Comparison of ENCODE assay signal across 8 cellular contexts in genomic region chr1:36397083-36397377, GRCh38. TPM values are rescaled to one million over a fixed set of nuclear protein-coding genes. Genes with fewer than 3 reads are reported as not detected.
DNase-seq lines count a peak whose midpoint lies in the region; ATAC-seq and TF ChIP-seq lines count a peak whose summit lies in the region.

No MANE protein-coding gene starts in this region.

- ATAC-seq in Right ventricle myocardium inferior, result peak; percentile 41
- peak; percentile 42 for ATAC-seq in gastroesophageal sphincter

- no peak for TF ChIP-seq EP300 in gastroesophageal sphincter (IDR thresholded peaks at IDR 0.05)
- no peak for TF ChIP-seq EP300 in sigmoid colon (IDR thresholded peaks at IDR 0.05)

- peak overlapping the region; percentile 96 for H3K4me3 Mint-ChIP-seq in T-helper 1 cell treated with Interleukin-12 subunit alpha and Interleukin-12 subunit beta and Interleukin-4 antibody, amounts not matched to agents 30 μg/mL and 1 μg/mL, for 36 hours

- H3K36me3 ChIP-seq in gastroesophageal sphincter, result peaks cover 0 to 23% of the 10 kb centered on the region in 2 donors
- H3K36me3 ChIP-seq in sigmoid colon, result peaks cover 5 to 21% (median 18%) of the 10 kb centered on the region in 4 donors

- TF ChIP-seq CTCF in gastroesophageal sphincter (IDR thresholded peaks at IDR 0.05), result no peak
- no peak for TF ChIP-seq CTCF in sigmoid colon (IDR thresholded peaks at IDR 0.05)

- peak overlapping the region; percentile 97 for H3K27ac Mint-ChIP-seq in T-helper 1 cell treated with Interleukin-12 subunit alpha and Interleukin-12 subunit beta and Interleukin-4 antibody, amounts not matched to agents 30 μg/mL and 1 μg/mL, for 36 hours

- no peaks in the 10 kb centered on the region for H3K27me3 Mint-ChIP-seq in T-helper 1 cell treated with Interleukin-12 subunit alpha and Interleukin-12 subunit beta and Interleukin-4 antibody, amounts not matched to agents 30 μg/mL and 1 μg/mL, for 36 hours (ENCODE audit: low read depth)

- H3K4me1 ChIP-seq in gastroesophageal sphincter (peaks cover 0 to 41% (median 6%) of the 10 kb centered on the region in 3 donors), sigmoid colon (peaks cover 0 to 29% (median 15%) of the 10 kb centered on the region in 4 donors)

- H3K4me3 ChIP-seq in gastroesophageal sphincter (peak overlapping the region; percentile 69 to 79), sigmoid colon (peak overlapping the region; percentile 67 to 99 (median 94))

- DNase-seq in Right ventricle myocardium inferior (ENCODE audit: missing footprints) (no peak), cardiac septum (ENCODE audit: low spot score) (no peak), sigmoid colon (no peak), NCI-H1436 (lab: John Stamatoyannopoulos, UW) (no peak), NCI-H128 (lab: John Stamatoyannopoulos, UW; ENCODE audit: unreplicated experiment) (no peak), GM03348 (ENCODE audit: low spot score) (no peak)

- intact Hi-C loops in Right ventricle myocardium inferior (cut with DNase I), result loop anchor here (1.0 kb wide), 1 partner anchor 10 kb away; no protein-coding TSS in a partner anchor
- intact Hi-C loops in cardiac septum (cut with DNase I), result no loop called here
- intact Hi-C loops in sigmoid colon (cut with DNase I), result loop anchor here (1.0 kb wide), 1 partner anchor 11 kb away; no protein-coding TSS in a partner anchor

- H3K9me3 Mint-ChIP-seq in T-helper 1 cell treated with Interleukin-12 subunit alpha and Interleukin-12 subunit beta and Interleukin-4 antibody, amounts not matched to agents 30 μg/mL and 1 μg/mL, for 36 hours, result no peaks in the 10 kb centered on the region

- TF ChIP-seq POLR2A in gastroesophageal sphincter (IDR thresholded peaks at IDR 0.05) (no peak), sigmoid colon (IDR thresholded peaks at IDR 0.05) (no peak)

- peaks cover 15% of the 10 kb centered on the region for H3K36me3 Mint-ChIP-seq in T-helper 1 cell treated with Interleukin-12 subunit alpha and Interleukin-12 subunit beta and Interleukin-4 antibody, amounts not matched to agents 30 μg/mL and 1 μg/mL, for 36 hours (ENCODE audit: low read depth)

- WGBS in gastroesophageal sphincter (ENCODE audit: low coverage in 1 of 2), 2 donors, result no CpG with 5 or more reads among the region's 5 CpGs
- WGBS in sigmoid colon, 2 donors, result 3 to 6% methylated on average over 5 of the region's 5 CpGs

- H3K9me3 ChIP-seq in gastroesophageal sphincter (no peaks in the 10 kb centered on the region), sigmoid colon (no peaks in the 10 kb centered on the region)

- H3K4me1 Mint-ChIP-seq in T-helper 1 cell treated with Interleukin-12 subunit alpha and Interleukin-12 subunit beta and Interleukin-4 antibody, amounts not matched to agents 30 μg/mL and 1 μg/mL, for 36 hours (ENCODE audit: low read depth), result peaks cover 28% of the 10 kb centered on the region

- H3K27ac ChIP-seq in gastroesophageal sphincter (peak overlapping the region; percentile 85 to 98 (median 97)), sigmoid colon (peak overlapping the region; percentile 92 to 98 (median 98))

- H3K27me3 ChIP-seq in gastroesophageal sphincter (no peaks in the 10 kb centered on the region), sigmoid colon (no peaks in the 10 kb centered on the region)

RNA-seq across cellular contexts. Expression of gene LSM10, which starts 0.7 kb away (rescaled TPM):
- total RNA-seq in Right ventricle myocardium inferior (59.3 TPM), cardiac septum (52.7 TPM), gastroesophageal sphincter (10 to 100 TPM; 39.5 to 50.2 (median 47.3) TPM), sigmoid colon (100 to 1,000 TPM in 2 of 4 donors, 10 to 100 TPM in 2; 56.6 to 114 (median 90.0) TPM)
- polyA plus RNA-seq in sigmoid colon, result 10 to 100 TPM; 50.5 to 51.3 (median 50.9) TPM

RNA-seq across cellular contexts. Expression of gene STK40, which starts 11.3 kb away (rescaled TPM):
- total RNA-seq in Right ventricle myocardium inferior, result 77.9 TPM
- 75.5 TPM for total RNA-seq in cardiac septum
- 100 to 1,000 TPM in 1 of 4 donors, 10 to 100 TPM in 3; 39.2 to 127 (median 68.6) TPM for total RNA-seq in gastroesophageal sphincter
- total RNA-seq in sigmoid colon, result 10 to 100 TPM; 37.1 to 49.4 (median 43.5) TPM
- polyA plus RNA-seq in sigmoid colon, result 10 to 100 TPM; 27.6 to 55.6 (median 40.7) TPM

RNA-seq across cellular contexts. Expression of gene OSCP1, which starts 53.2 kb away (rescaled TPM):
- total RNA-seq in Right ventricle myocardium inferior, result 5.3 TPM
- total RNA-seq in cardiac septum, result 3.4 TPM
- 10 to 100 TPM in 2 of 4 donors, 1 to 10 TPM in 2; 6.5 to 13.9 (median 10.0) TPM for total RNA-seq in gastroesophageal sphincter
- total RNA-seq in sigmoid colon, result 10 to 100 TPM; 10.2 to 15.3 (median 10.7) TPM
- 1 to 10 TPM in 2 of 3 donors, not detected in 1; 1.8 to 3.7 TPM for polyA plus RNA-seq in sigmoid colon
